ENCODE assay signal across 14 cellular contexts in the genomic region with DNA sequence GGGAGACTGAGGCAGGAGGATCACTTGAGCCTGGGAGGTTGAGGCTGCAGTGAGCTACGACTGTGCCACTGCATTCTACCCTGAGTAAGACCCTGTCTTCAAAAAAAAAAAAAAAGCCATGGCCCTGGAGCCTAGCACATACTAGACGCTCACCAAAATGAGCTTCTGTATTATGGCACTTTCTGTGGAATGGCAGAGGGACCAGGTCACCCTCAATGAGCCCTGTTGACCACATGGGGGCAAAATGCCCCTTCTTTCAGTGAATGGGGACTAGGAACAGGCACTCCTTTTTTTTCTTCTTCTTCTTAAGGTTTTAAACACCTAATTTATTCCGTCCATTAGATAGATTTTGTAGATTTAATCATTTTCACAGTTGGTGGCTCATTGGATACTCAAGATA. TPM values are rescaled to one million over a fixed set of nuclear protein-coding genes. Genes with fewer than 3 reads are reported as not detected.
DNase-seq lines count a peak whose midpoint lies in the region; ATAC-seq and TF ChIP-seq lines count a peak whose summit lies in the region.
"Had no signal": no experiment of that assay in that cellular context is flagged by ENCODE, and none has a peak within 500 bp of the region (broad histone marks: within the 10 kb centered on the region; RNA-seq: fewer than 3 reads in every experiment).

No MANE protein-coding gene starts in this region.

- no peak overlapping the region for H3K56ac ChIP-seq in H9 (ENCODE audit: insufficient read length, low read depth, low read length)

- H3K23ac ChIP-seq in H9 (ENCODE audit: insufficient read length, low read depth, low read length) = no peak overlapping the region

- H3K4me3 ChIP-seq in SK-N-SH (ENCODE audit: low read depth in 2 of 2, low read length in 1 of 2) (no peak overlapping the region), lower lobe of right lung (no peak overlapping the region), coronary artery (no peak overlapping the region)
- H3K4me3 ChIP-seq: HAP-1 had no signal

- no peak overlapping the region for H2AK5ac ChIP-seq in H9 (ENCODE audit: insufficient read length, low read length)

- no peak overlapping the region for H3K4me2 ChIP-seq in H9 (ENCODE audit: insufficient read depth, insufficient read length, low read length)
- no peak overlapping the region for H3K4me2 ChIP-seq in SK-N-SH

- H3K36me3 Mint-ChIP-seq in H9 (ENCODE audit: insufficient read depth in 1 of 3, low read depth in 3 of 3) = no peaks in the 10 kb centered on the region

- no peak overlapping the region for H3T11ph ChIP-seq in H9 (ENCODE audit: low read length)

- no peaks in the 10 kb centered on the region for H3K79me2 ChIP-seq in H9 (ENCODE audit: insufficient read depth, low read length)
- no peaks in the 10 kb centered on the region for H3K79me2 ChIP-seq in SK-N-SH (ENCODE audit: insufficient read depth)

- no peak overlapping the region for H4K91ac ChIP-seq in H9 (ENCODE audit: insufficient read length, low read depth, low read length)

- no peak overlapping the region for H3K4ac ChIP-seq in H9 (ENCODE audit: low read depth, low read length)

- POLR2A ChIA-PET in SK-N-SH (lab: Yijun Ruan, JAX) = interaction anchor here (0.5 kb wide), 1 partner anchor 104 kb away, joined by 3 read pairs; no protein-coding TSS in a partner anchor

- no peak overlapping the region for H4K5ac ChIP-seq in H9 (ENCODE audit: insufficient read length, low read depth, low read length)

- no CpG with 5 or more reads among the region's 3 CpGs for WGBS in H9 (ENCODE audit: extremely low coverage, insufficient read length, low lambda C conversion rate)
- 67% methylated on average over 3 of the region's 3 CpGs for WGBS in SK-N-SH (ENCODE audit: low lambda C conversion rate)

- H2BK20ac ChIP-seq in H9 (ENCODE audit: low read depth, low read length, poor library complexity, severe bottlenecking) = no peak overlapping the region

- H3K27me3 Mint-ChIP-seq in H9 (ENCODE audit: low read depth) = no peaks in the 10 kb centered on the region; the same call in 1 of the 2 replicates

- H2AFZ ChIP-seq in H9 (ENCODE audit: low read length) (no peak overlapping the region), SK-N-SH (ENCODE audit: low read depth) (no peak overlapping the region)

- H3K9ac ChIP-seq in H9 (ENCODE audit: extremely low read depth, insufficient read length, low read length) = no peak overlapping the region
- no peak overlapping the region for H3K9ac ChIP-seq in SK-N-SH

- H3K27me3 ChIP-seq in H9 (ENCODE audit: insufficient read depth, low read length) = no peaks in the 10 kb centered on the region
- no peaks in the 10 kb centered on the region for H3K27me3 ChIP-seq in SK-N-SH (ENCODE audit: insufficient read depth)
- H3K27me3 ChIP-seq in lower lobe of right lung (ENCODE audit: low read depth) = no peaks in the 10 kb centered on the region
- H3K27me3 ChIP-seq: foreskin keratinocyte had no signal

- no peak overlapping the region for H3K14ac ChIP-seq in H9 (ENCODE audit: insufficient read depth, low read length)

- H3F3A ChIP-seq in SK-N-SH (replicated peaks; ENCODE audit: insufficient read depth) = no peaks in the 10 kb centered on the region

- no peaks in the 10 kb centered on the region for H3K23me2 ChIP-seq in H9 (ENCODE audit: insufficient read length, low read depth, low read length, poor library complexity, severe bottlenecking)

- H3K9me3 ChIP-seq in H9 (ENCODE audit: control insufficient read depth, low read depth, low read length) (no peaks in the 10 kb centered on the region), SK-N-SH (no peaks in the 10 kb centered on the region), lower lobe of right lung (peaks cover 5% of the 10 kb centered on the region)
- H3K9me3 ChIP-seq: HAP-1 had no signal

- H3K4me3 Mint-ChIP-seq in H9 = no peak overlapping the region
- H3K4me3 Mint-ChIP-seq: T-helper 1 cell treated with Interleukin-12 subunit alpha and Interleukin-12 subunit beta and Interleukin-4 antibody, amounts not matched to agents 30 μg/mL and 1 μg/mL, for 36 hours had no signal

- peaks cover 4 to 11% of the 10 kb centered on the region in 2 experiments; a peak in 3 of 4 replicates for H3K4me1 Mint-ChIP-seq in H9

- TF ChIP-seq CTCF in H9 (conservative IDR thresholded peaks at IDR 0.05) = peak; percentile 59
- peak; percentile 18; the same call in 1 of the 2 replicates for TF ChIP-seq CTCF in SK-N-SH (IDR thresholded peaks at IDR 0.05)
- TF ChIP-seq CTCF in lower lobe of right lung (IDR thresholded peaks at IDR 0.05) = no peak
- no peak for TF ChIP-seq CTCF in coronary artery (IDR thresholded peaks at IDR 0.05)
- TF ChIP-seq CTCF in GM13976 (IDR thresholded peaks at IDR 0.05; ENCODE audit: borderline replicate concordance, control extremely low read depth, extremely low read depth, insufficient read depth, missing control alignments) = no peak

- no peaks in the 10 kb centered on the region for H3K36me3 ChIP-seq in SK-N-SH (replicated peaks in 1 of 2; ENCODE audit: control insufficient read depth in 1 of 2, insufficient read depth in 2 of 2, low read length in 1 of 2)
- H3K36me3 ChIP-seq in lower lobe of right lung = no peaks in the 10 kb centered on the region
- H3K36me3 ChIP-seq: HAP-1 had no signal

- no peaks in the 10 kb centered on the region for H3K9me2 ChIP-seq in SK-N-SH

- H3K18ac ChIP-seq in H9 (ENCODE audit: insufficient read length, low read depth, low read length) = no peak overlapping the region

- H2BK12ac ChIP-seq in H9 (ENCODE audit: insufficient read length, low read depth, low read length) = no peak overlapping the region

- no peak for TF ChIP-seq EP300 in SK-N-SH (IDR thresholded peaks at IDR 0.05; ENCODE audit: borderline replicate concordance in 1 of 2, low read depth in 1 of 2, low read length in 1 of 2)

- CTCF ChIA-PET in SK-N-SH (lab: Yijun Ruan, JAX) = interaction anchor here (0.8 to 7.2 kb wide), 10 partner anchors 9 to 251 kb away, joined by 3 to 49 read pairs (median 5); no protein-coding TSS in a partner anchor

- H2BK120ac ChIP-seq in H9 (ENCODE audit: low read depth, low read length, poor library complexity, severe bottlenecking) = no peak overlapping the region

- H3K27ac Mint-ChIP-seq in H9 = no peak overlapping the region
- H3K27ac Mint-ChIP-seq: T-helper 1 cell treated with Interleukin-12 subunit alpha and Interleukin-12 subunit beta and Interleukin-4 antibody, amounts not matched to agents 30 μg/mL and 1 μg/mL, for 36 hours had no signal

- H4K20me1 ChIP-seq in H9 (ENCODE audit: control insufficient read depth, insufficient read depth, insufficient read length) (no peaks in the 10 kb centered on the region), SK-N-SH (ENCODE audit: insufficient read depth) (no peaks in the 10 kb centered on the region)

- H3K79me1 ChIP-seq in H9 (ENCODE audit: insufficient read depth, low read depth, low read length, poor library complexity, severe bottlenecking) = no peaks in the 10 kb centered on the region

- peak; percentile 32 for DNase-seq in D341Med (ENCODE audit: low spot score)
- DNase-seq in H9 = peak; percentile 37
- DNase-seq in SK-N-SH = peak; percentile 68
- peak; percentile 5 for DNase-seq in lower lobe of right lung
- DNase-seq in coronary artery (ENCODE audit: low spot score) = no peak
- no peak for DNase-seq in GM13976 (ENCODE audit: low spot score)
- no peak for DNase-seq in UCSD-AML1 (lab: John Stamatoyannopoulos, UW; ENCODE audit: unreplicated experiment)
- DNase-seq: activated T-cell treated with anti-CD3 and anti-CD28 coated beads, Interleukin-2, amount 50 U/mL, for 1 hour; foreskin keratinocyte; NCI-H2081; NCI-H526 treated with DMSO at 0.1 percent for 48 hours had no signal

- no peak overlapping the region for H3K27ac ChIP-seq in H9 (ENCODE audit: insufficient read length, low read depth, low read length)
- no peak overlapping the region for H3K27ac ChIP-seq in SK-N-SH (ENCODE audit: low read depth in 2 of 2, low read length in 1 of 2)
- no peak overlapping the region for H3K27ac ChIP-seq in lower lobe of right lung
- H3K27ac ChIP-seq in coronary artery = no peak overlapping the region
- H3K27ac ChIP-seq: C4-2B, foreskin keratinocyte had no signal

- in situ Hi-C loops in GM13976 (cut with MboI; ENCODE audit: low sequenced_read_pairs, unreplicated experiment) = no loop called here

- H4K8ac ChIP-seq in H9 (replicated peaks; ENCODE audit: insufficient read length, low read depth, low read length) = no peak overlapping the region

- no peak for ATAC-seq in lower lobe of right lung
- ATAC-seq: foreskin keratinocyte had no signal

- peak; percentile 44 for TF ChIP-seq RAD21 in SK-N-SH (IDR thresholded peaks at IDR 0.05; ENCODE audit: low read length)

- no peaks in the 10 kb centered on the region for H3K9me3 Mint-ChIP-seq in H9

- H2BK5ac ChIP-seq in H9 (ENCODE audit: insufficient read length, low read length) = no peak overlapping the region

- no peak overlapping the region for H2BK15ac ChIP-seq in H9 (ENCODE audit: low read depth, low read length)

- H3K4me1 ChIP-seq in H9 (ENCODE audit: insufficient read depth, low read length) (no peaks in the 10 kb centered on the region), SK-N-SH (ENCODE audit: control insufficient read depth in 1 of 2, insufficient read depth in 2 of 2, low read depth in 1 of 2, low read length in 1 of 2) (peaks cover 0 to 44% of the 10 kb centered on the region in 2 experiments; a peak in 1 of 4 replicates), lower lobe of right lung (peaks cover 14% of the 10 kb centered on the region)
- H3K4me1 ChIP-seq: foreskin keratinocyte, HAP-1 had no signal

- intact Hi-C loops in lower lobe of right lung (cut with DNase I) = no loop called here

TF ChIP-seq in SK-N-SH, 30 proteins besides CTCF, POLR2A, EP300 and RAD21 (continues in another document):
- TF ChIP-seq JUND (IDR thresholded peaks at IDR 0.05) (no peak), TAF1 (IDR thresholded peaks at IDR 0.05; ENCODE audit: borderline replicate concordance, low read depth, low read length) (no peak), FOXM1 (IDR thresholded peaks at IDR 0.05; ENCODE audit: low read depth) (no peak), FOXJ3 (CRISPR knock-in tag; IDR thresholded peaks at IDR 0.05) (no peak), GABPA (IDR thresholded peaks at IDR 0.05; ENCODE audit: low read depth) (no peak), POLR2AphosphoS5 (IDR thresholded peaks at IDR 0.05; ENCODE audit: low read depth, low read length) (no peak)
- TF ChIP-seq, protein P1, sequence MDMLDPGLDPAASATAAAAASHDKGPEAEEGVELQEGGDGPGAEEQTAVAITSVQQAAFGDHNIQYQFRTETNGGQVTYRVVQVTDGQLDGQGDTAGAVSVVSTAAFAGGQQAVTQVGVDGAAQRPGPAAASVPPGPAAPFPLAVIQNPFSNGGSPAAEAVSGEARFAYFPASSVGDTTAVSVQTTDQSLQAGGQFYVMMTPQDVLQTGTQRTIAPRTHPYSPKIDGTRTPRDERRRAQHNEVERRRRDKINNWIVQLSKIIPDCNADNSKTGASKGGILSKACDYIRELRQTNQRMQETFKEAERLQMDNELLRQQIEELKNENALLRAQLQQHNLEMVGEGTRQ (IDR thresholded peaks at IDR 0.05; ENCODE audit: borderline replicate concordance, low read depth, low read length) = no peak

RNA-seq across cellular contexts. Expression of gene FAM222A, which starts 50.5 kb away (rescaled TPM):
- total RNA-seq in H9 (2021) = 2.8 and 3.2 TPM in 2 replicates
- polyA plus RNA-seq in SK-N-SH (2012; rRNA removed) = 1.6 and 4.2 TPM in 2 replicates
- 1.7 and 4.1 TPM in 2 replicates for polyA plus RNA-seq in SK-N-SH (2012; cell fraction: cytosol; rRNA removed)
- polyA plus RNA-seq in SK-N-SH (2012; cell fraction: nucleus; rRNA removed) = 1.6 and 3.1 TPM in 2 replicates
- 2.4 TPM for total RNA-seq in lower lobe of right lung

Comparison
In these comparisons a context has a peak if more than half of its experiments do, and no peak if none do; other contexts are left out.
1. DNase-seq: peak in D341Med (single experiment), H9 (single experiment), SK-N-SH (single experiment) and lower lobe of right lung (single experiment); none in coronary artery (single experiment), GM13976 (single experiment) and UCSD-AML1 (single experiment).
2. CTCF ChIP-seq: peak in H9 (single experiment) and SK-N-SH (single experiment); none in lower lobe of right lung (single experiment), coronary artery (single experiment) and GM13976 (single experiment).